Comparison of ENCODE assay signal across 11 cellular contexts in genomic region chr5:172172912-172173591, GRCh38. TPM values are rescaled to one million over a fixed set of nuclear protein-coding genes. Genes with fewer than 3 reads are reported as not detected.
DNase-seq lines count a peak whose midpoint lies in the region; ATAC-seq and TF ChIP-seq lines count a peak whose summit lies in the region.
"Had no signal": no experiment of that assay in that cellular context is flagged by ENCODE, and none has a peak within 500 bp of the region (broad histone marks: within the 10 kb centered on the region; RNA-seq: fewer than 3 reads in every experiment).

No MANE protein-coding gene starts in this region.

- no peaks in the 10 kb centered on the region for H3K27me3 Mint-ChIP-seq in T-helper 17 cell

- DNase-seq in ELR (ENCODE audit: low read depth) = peak; percentile 68
- no peak for DNase-seq in T-helper 17 cell
- peak; percentile 79 for DNase-seq in Right ventricle myocardium superior
- DNase-seq in pons (ENCODE audit: low spot score) = peak; percentile 87
- no peak for DNase-seq in ecto neural progenitor cell (ENCODE audit: low spot score)
- DNase-seq in Peyer's patch = no peak
- DNase-seq in cerebellar cortex (ENCODE audit: low spot score) = no peak
- DNase-seq: NCI-H526 treated with DMSO at 0.1 percent for 48 hours had no signal

- no peaks in the 10 kb centered on the region for H3K36me3 ChIP-seq in Peyer's patch
- H3K36me3 ChIP-seq: breast epithelium had no signal

- H3K36me3 Mint-ChIP-seq in T-helper 17 cell (ENCODE audit: low read depth) = peaks cover 12% of the 10 kb centered on the region

- H3K4me1 Mint-ChIP-seq in T-helper 17 cell = peaks cover 80% of the 10 kb centered on the region

- no peaks in the 10 kb centered on the region for H3K27me3 ChIP-seq in Peyer's patch
- H3K27me3 ChIP-seq: breast epithelium had no signal

- TF ChIP-seq CTCF in Peyer's patch (IDR thresholded peaks at IDR 0.05) = no peak

- H3K4me3 ChIP-seq in Peyer's patch = no peak overlapping the region
- H3K4me3 ChIP-seq: breast epithelium, K562 had no signal

- H3K9me3 ChIP-seq in T-helper 17 cell (ENCODE audit: control insufficient read depth, low read length, poor library complexity, severe bottlenecking) = no peaks in the 10 kb centered on the region
- no peaks in the 10 kb centered on the region for H3K9me3 ChIP-seq in Peyer's patch
- H3K9me3 ChIP-seq: breast epithelium had no signal

- no peak for TF ChIP-seq POLR2A in Peyer's patch (IDR thresholded peaks at IDR 0.05)

- peak overlapping the region; percentile 96 for H3K27ac Mint-ChIP-seq in T-helper 17 cell

- intact Hi-C loops in Right ventricle myocardium superior (cut with DNase I) = no loop called here

- peak overlapping the region in 2 of 4 donors; percentile 74 to 93 for H3K27ac ChIP-seq in Peyer's patch

- peaks cover 2 to 30% (median 16%) of the 10 kb centered on the region in 4 donors for H3K4me1 ChIP-seq in Peyer's patch

- ATAC-seq in T-helper 17 cell (no peak), Right ventricle myocardium superior (ENCODE audit: poor library complexity) (peak; percentile 70), HG03565 (IDR thresholded peaks at IDR 0.05; ENCODE audit: unreplicated experiment) (no peak)
- ATAC-seq: K562 had no signal

- H3K4me3 Mint-ChIP-seq in T-helper 17 cell = peak overlapping the region; percentile 94

RNA-seq across cellular contexts. Expression of gene STK10, which starts 15.0 kb away (rescaled TPM):
- total RNA-seq in T-helper 17 cell = 100 to 1,000 TPM; 403 to 408 TPM
- 8.8 TPM for total RNA-seq in Right ventricle myocardium superior
- 100 to 1,000 TPM in 1 of 4 donors, 10 to 100 TPM in 3; 26.3 to 202 (median 68.1) TPM for total RNA-seq in Peyer's patch

RNA-seq across cellular contexts. Expression of gene EFCAB9, which starts 20.9 kb away (rescaled TPM):
- total RNA-seq in T-helper 17 cell = not detected
- total RNA-seq in Right ventricle myocardium superior = not detected
- total RNA-seq in Peyer's patch = not detected
- total RNA-seq: breast epithelium, K562 had no signal

Comparison
In these comparisons a context has a peak if more than half of its experiments do, and no peak if none do; other contexts are left out.
1. DNase-seq: peak in ELR (single experiment), Right ventricle myocardium superior (single experiment) and pons (single experiment); none in T-helper 17 cell (0 of 3), ecto neural progenitor cell (single experiment), Peyer's patch (0 of 3) and cerebellar cortex (single experiment).